21 cellular contexts compared by ENCODE assay signal in genomic region chr4:16256343-16256742, GRCh38. TPM values are rescaled to one million over a fixed set of nuclear protein-coding genes. Genes with fewer than 3 reads are reported as not detected.
DNase-seq lines count a peak whose midpoint lies in the region; ATAC-seq, FAIRE-seq and TF ChIP-seq lines count a peak whose summit lies in the region.
"Had no signal": no experiment of that assay in that cellular context is flagged by ENCODE, and none has a peak within 500 bp of the region (broad histone marks: within the 10 kb centered on the region; RNA-seq: fewer than 3 reads in every experiment).

No MANE protein-coding gene starts in this region.

- H3K4me3 Mint-ChIP-seq in WTC11, result no peak overlapping the region
- H3K4me3 Mint-ChIP-seq: B cell; CD4-positive, alpha-beta T cell; CD8-positive, alpha-beta T cell had no signal

- ATAC-seq in WTC11, result no peak
- ATAC-seq: A549; CD8-positive, alpha-beta T cell had no signal

- H3K27ac Mint-ChIP-seq in WTC11, result no peak overlapping the region
- H3K27ac Mint-ChIP-seq: B cell; CD4-positive, alpha-beta T cell; CD8-positive, alpha-beta T cell had no signal

- no peaks in the 10 kb centered on the region for H3K4me1 Mint-ChIP-seq in WTC11

- DNase-seq in GM12891 (ENCODE audit: insufficient read length, low spot score), result no peak
- peak; percentile 11 for DNase-seq in WTC11 (ENCODE audit: low spot score)
- DNase-seq in sigmoid colon, result peak; percentile 62
- DNase-seq in activated CD4-positive, alpha-beta T cell treated with anti-CD3 and anti-CD28 coated beads for 48 hours, result no peak
- DNase-seq in cerebellar nuclear complex (lab: John Stamatoyannopoulos, UW), result no peak
- DNase-seq: AML-193; Caco-2; Calu3; CD4-positive, alpha-beta T cell; CD8-positive, alpha-beta T cell; DMS79 treated with DMSO at 0.1 percent for 48 hours; GF-D8 had no signal

- CTCF ChIA-PET in WTC11 (lab: Charles Lee), result no interaction called here

- TF ChIP-seq EP300 in sigmoid colon (IDR thresholded peaks at IDR 0.05), result no peak

- no peaks in the 10 kb centered on the region for H3K27me3 Mint-ChIP-seq in WTC11 (ENCODE audit: low read depth)
- H3K27me3 Mint-ChIP-seq: B cell; CD4-positive, alpha-beta T cell had no signal

- H3K36me3 ChIP-seq in sigmoid colon, result peaks cover 0 to 6% (median 0%) of the 10 kb centered on the region in 4 donors

- peak; percentile 20 for FAIRE-seq in GM12891 (lab: Jason Lieb, UNC)
- FAIRE-seq: A549, D721Med, G401.6, GM12892, GM18507 had no signal

- H3K27ac ChIP-seq in sigmoid colon, result no peak overlapping the region
- H3K27ac ChIP-seq: 22Rv1; BLaER1 treated with 17β-estradiol and CSF1 and Interleukin-3, amounts not matched to agents 10 nM and 100 nM; C4-2B had no signal

- H3K27me3 ChIP-seq in sigmoid colon, result no peaks in the 10 kb centered on the region
- H3K27me3 ChIP-seq: BLaER1 treated with 17β-estradiol and CSF1 and Interleukin-3, amounts not matched to agents 10 nM and 100 nM had no signal

- no peaks in the 10 kb centered on the region for H3K9me3 Mint-ChIP-seq in WTC11
- H3K9me3 Mint-ChIP-seq: CD4-positive, alpha-beta T cell had no signal

- TF ChIP-seq POLR2A in GM12891 (IDR thresholded peaks at IDR 0.05; ENCODE audit: low read depth, low read length) (no peak), sigmoid colon (IDR thresholded peaks at IDR 0.05) (no peak)

- peaks cover 0 to 17% (median 6%) of the 10 kb centered on the region in 4 donors for H3K4me1 ChIP-seq in sigmoid colon

- intact Hi-C loops in sigmoid colon (cut with DNase I), result no loop called here

- H3K4me3 ChIP-seq in sigmoid colon, result no peak overlapping the region
- H3K4me3 ChIP-seq: A549; BLaER1 treated with 17β-estradiol and CSF1 and Interleukin-3, amounts not matched to agents 10 nM and 100 nM had no signal

- TF ChIP-seq CTCF in WTC11 (IDR thresholded peaks at IDR 0.05) (no peak), sigmoid colon (IDR thresholded peaks at IDR 0.05) (no peak)

- WGBS in sigmoid colon, 2 donors, result 96 to 98% methylated on average over 28 of the region's 28 CpGs

- H3K36me3 Mint-ChIP-seq in WTC11, result no peaks in the 10 kb centered on the region; the same call in 1 of the 2 replicates

- POLR2A ChIA-PET in WTC11 (lab: Charles Lee), result no interaction called here

- H3K9me3 ChIP-seq in sigmoid colon, result no peaks in the 10 kb centered on the region
- H3K9me3 ChIP-seq: A549, Caco-2 had no signal

TF ChIP-seq in GM12891, 5 proteins besides CTCF, POLR2A, EP300 and RAD21:
- TF ChIP-seq POLR2AphosphoS5 (IDR thresholded peaks at IDR 0.05; ENCODE audit: low read depth, low read length), result no peak
- TF ChIP-seq POU2F2 (IDR thresholded peaks at IDR 0.05; ENCODE audit: low read depth, low read length), result no peak
- no peak for TF ChIP-seq TAF1 (IDR thresholded peaks at IDR 0.05; ENCODE audit: low read depth, low read length)
- TF ChIP-seq PAX5 (IDR thresholded peaks at IDR 0.05; ENCODE audit: insufficient read depth, low read length, severe bottlenecking), result no peak
- TF ChIP-seq SPI1 (IDR thresholded peaks at IDR 0.05; ENCODE audit: low read depth, low read length), result no peak
TF ChIP-seq in GM12891: peak in this region for 0.

TF ChIP-seq in WTC11, 78 proteins besides CTCF, POLR2A, EP300 and RAD21 (continues in another document):
- TF ChIP-seq TCF7 (CRISPR knock-in tag; IDR thresholded peaks at IDR 0.05; ENCODE audit: low read depth) (no peak), MYBL2 (CRISPR knock-in tag; IDR thresholded peaks at IDR 0.05) (no peak), ESRRA (CRISPR knock-in tag; IDR thresholded peaks at IDR 0.05; ENCODE audit: borderline replicate concordance) (no peak), MXD4 (CRISPR knock-in tag; IDR thresholded peaks at IDR 0.05; ENCODE audit: borderline replicate concordance) (no peak), CREM (CRISPR knock-in tag; IDR thresholded peaks at IDR 0.05) (no peak), SP1 (CRISPR knock-in tag; conservative IDR thresholded peaks at IDR 0.05) (no peak), AR (CRISPR knock-in tag; IDR thresholded peaks at IDR 0.05) (no peak), KAT7 (CRISPR knock-in tag; IDR thresholded peaks at IDR 0.05; ENCODE audit: borderline replicate concordance) (no peak), USF1 (CRISPR knock-in tag; IDR thresholded peaks at IDR 0.05) (no peak), ATF6 (CRISPR knock-in tag; IDR thresholded peaks at IDR 0.05) (no peak), PRDM15 (CRISPR knock-in tag; IDR thresholded peaks at IDR 0.05) (no peak), ZBTB43 (CRISPR knock-in tag; IDR thresholded peaks at IDR 0.05) (no peak)

RNA-seq across cellular contexts. Expression of gene TAPT1, which starts 30.1 kb away (rescaled TPM):
- polyA plus RNA-seq in GM12891 (2012; ENCODE audit: low read depth, missing spikeins), result 4.4 TPM
- total RNA-seq in WTC11 (2021), result 10.4 to 12.4 TPM (median 10.6 TPM) in 3 replicates
- 10 to 100 TPM; 29.4 to 43.8 (median 37.1) TPM for total RNA-seq in sigmoid colon
- 10 to 100 TPM in 1 of 3 donors, 1 to 10 TPM in 2; 6.0 to 20.5 (median 7.9) TPM for polyA plus RNA-seq in sigmoid colon

Comparison
In these comparisons a context has a peak if more than half of its experiments do, and no peak if none do; other contexts are left out.
1. DNase-seq: peak in WTC11 (single experiment) and sigmoid colon (single experiment); none in GM12891 (single experiment), activated CD4-positive, alpha-beta T cell treated with anti-CD3 and anti-CD28 coated beads for 48 hours (single experiment) and cerebellar nuclear complex (0 of 2).